Comparison of ENCODE assay signal across 15 cellular contexts in the genomic region with DNA sequence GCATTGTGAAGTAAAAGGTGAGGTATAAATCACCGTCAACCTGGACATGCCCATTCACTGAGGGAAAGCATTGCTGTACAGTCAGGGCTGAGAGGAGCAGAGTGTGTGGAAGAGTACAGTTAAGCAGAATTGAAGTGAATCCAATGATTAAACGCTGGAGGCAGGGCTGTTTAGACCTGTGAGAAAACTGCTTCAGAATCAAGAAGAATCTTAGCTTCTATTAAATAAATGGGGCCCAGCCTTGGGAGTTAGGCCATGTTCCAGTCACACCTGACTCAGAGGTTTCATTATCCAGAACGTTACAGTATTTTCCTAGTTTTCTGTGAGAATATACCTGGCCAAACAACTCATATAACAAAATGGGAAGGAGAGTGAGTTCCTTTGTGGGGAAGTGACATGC.
"Had no signal": no experiment of that assay in that cellular context is flagged by ENCODE, and none has a peak within 500 bp of the region (broad histone marks: within the 10 kb centered on the region; RNA-seq: fewer than 3 reads in every experiment).

No MANE protein-coding gene starts in this region.

- H3K27ac ChIP-seq: brain microvascular endothelial cell, prostate gland, suprapubic skin, transverse colon, vagina had no signal

- ATAC-seq: activated CD8-positive, alpha-beta T cell treated with anti-CD3 and anti-CD28 coated beads for 36 hours; left ventricle myocardium superior; right cardiac atrium; T-cell had no signal

- DNase-seq: activated CD4-positive, alpha-beta T cell treated with anti-CD3 and anti-CD28 coated beads for 48 hours; activated CD4-positive, CD25-positive, alpha-beta regulatory T cell; activated CD8-positive, alpha-beta T cell treated with anti-CD3 and anti-CD28 coated beads for 36 hours; activated naive CD4-positive, alpha-beta T cell treated with anti-CD3 and anti-CD28 coated beads for 36 hours; activated T-cell treated with anti-CD3 and anti-CD28 coated beads, Interleukin-2, amount 50 U/mL, for 24 hours; brain microvascular endothelial cell; effector CD8-positive, alpha-beta T cell; left ventricle myocardium superior; right cardiac atrium; T-cell; transverse colon had no signal

- H3K4me3 ChIP-seq: prostate gland, skin epidermis, suprapubic skin, transverse colon, vagina had no signal

- H3K9me3 ChIP-seq: prostate gland, suprapubic skin, transverse colon, vagina had no signal

- H3K27me3 ChIP-seq: brain microvascular endothelial cell, suprapubic skin, transverse colon, vagina had no signal

- H3K4me1 ChIP-seq: prostate gland, transverse colon had no signal

- H3K36me3 ChIP-seq: brain microvascular endothelial cell, prostate gland, suprapubic skin, transverse colon, vagina had no signal
